ENCODE assay signal across 17 cellular contexts in genomic region chr12:72511906-72512305, GRCh38.
A peak's percentile ranks its signal among the peaks of the same experiment; 100 is the strongest.
DNase-seq lines count a peak whose midpoint lies in the region; TF ChIP-seq lines count a peak whose summit lies in the region.
"Had no signal": no experiment of that assay in that cellular context is flagged by ENCODE, and none has a peak within 500 bp of the region (broad histone marks: within the 10 kb centered on the region; RNA-seq: fewer than 3 reads in every experiment).

No MANE protein-coding gene starts in this region.

- H3K4me3 Mint-ChIP-seq in nephron, result peak overlapping the region in 2 of 3 experiments; percentile 21 to 45
- no peak overlapping the region for H3K4me3 Mint-ChIP-seq in CD4-positive, alpha-beta memory T cell
- H3K4me3 Mint-ChIP-seq: activated CD4-positive, alpha-beta T cell treated with anti-CD3 and anti-CD28 coated beads, Interleukin-2, amount 10 ng/mL, durations not matched to agents 7 days and 5 days; brain; T-helper 2 cell treated with Interferon-gamma antibody and Interleukin-4, amounts not matched to agents 5 μg/mL and 100 μg/mL, for 36 hours had no signal

- no peak for TF ChIP-seq POLR2A in vagina (IDR thresholded peaks at IDR 0.05)

- H3K27me3 Mint-ChIP-seq in nephron (ENCODE audit: low read depth), result no peaks in the 10 kb centered on the region
- no peaks in the 10 kb centered on the region for H3K27me3 Mint-ChIP-seq in CD4-positive, alpha-beta memory T cell
- H3K27me3 Mint-ChIP-seq: activated CD4-positive, alpha-beta T cell treated with anti-CD3 and anti-CD28 coated beads, Interleukin-2, amount 10 ng/mL, durations not matched to agents 7 days and 5 days; brain had no signal

- no peaks in the 10 kb centered on the region for H3K79me2 ChIP-seq in Karpas-422 (ENCODE audit: low read length)

- H3K4me3 ChIP-seq in AG04450 (ENCODE audit: low read depth, low read length), result no peak overlapping the region
- no peak overlapping the region for H3K4me3 ChIP-seq in Karpas-422 (ENCODE audit: low read length)
- no peak overlapping the region for H3K4me3 ChIP-seq in vagina
- H3K4me3 ChIP-seq in CD4-positive, alpha-beta memory T cell (ENCODE audit: low read length in 2 of 2), result no peak overlapping the region
- H3K4me3 ChIP-seq: uterus had no signal

- H2AFZ ChIP-seq in Karpas-422 (ENCODE audit: low read length), result no peak overlapping the region

- H3K27me3 ChIP-seq in AG04450 (ENCODE audit: control insufficient read depth, insufficient read depth, low read length) (no peaks in the 10 kb centered on the region), Karpas-422 (ENCODE audit: low read length) (no peaks in the 10 kb centered on the region), vagina (no peaks in the 10 kb centered on the region)
- no peaks in the 10 kb centered on the region for H3K27me3 ChIP-seq in CD4-positive, alpha-beta memory T cell (ENCODE audit: insufficient read depth, low read length)
- H3K27me3 ChIP-seq: BE2C, uterus had no signal

- peak overlapping the region; percentile 83 to 96 (median 88) for H3K27ac Mint-ChIP-seq in nephron
- H3K27ac Mint-ChIP-seq in CD4-positive, alpha-beta memory T cell, result no peak overlapping the region
- H3K27ac Mint-ChIP-seq: activated CD4-positive, alpha-beta T cell treated with anti-CD3 and anti-CD28 coated beads, Interleukin-2, amount 10 ng/mL, durations not matched to agents 7 days and 5 days; T-helper 2 cell treated with Interferon-gamma antibody and Interleukin-4, amounts not matched to agents 5 μg/mL and 100 μg/mL, for 36 hours had no signal

- intact Hi-C loops in vagina (cut with DNase I), result no loop called here
- intact Hi-C loops in CD4-positive, alpha-beta memory T cell (cut with micrococcal nuclease), result no loop called here

- TF ChIP-seq CTCF in AG04450 (IDR thresholded peaks at IDR 0.05; ENCODE audit: low read depth, low read length), result no peak
- no peak for TF ChIP-seq CTCF in nephron (IDR thresholded peaks at IDR 0.05; ENCODE audit: unreplicated experiment in 3 of 3)
- TF ChIP-seq CTCF in vagina (IDR thresholded peaks at IDR 0.05), result no peak

- H3K4me1 ChIP-seq in Karpas-422 (ENCODE audit: low read length), result no peaks in the 10 kb centered on the region
- no peaks in the 10 kb centered on the region for H3K4me1 ChIP-seq in vagina
- no peaks in the 10 kb centered on the region for H3K4me1 ChIP-seq in CD4-positive, alpha-beta memory T cell (ENCODE audit: insufficient read depth, low read length)
- H3K4me1 ChIP-seq: BE2C, uterus had no signal

- H3K4me1 Mint-ChIP-seq in nephron, result peaks cover 16% of the 10 kb centered on the region
- H3K4me1 Mint-ChIP-seq in CD4-positive, alpha-beta memory T cell, result no peaks in the 10 kb centered on the region
- H3K4me1 Mint-ChIP-seq: activated CD4-positive, alpha-beta T cell treated with anti-CD3 and anti-CD28 coated beads, Interleukin-2, amount 10 ng/mL, durations not matched to agents 7 days and 5 days had no signal

- POLR2A ChIA-PET in AG04450 (lab: Yijun Ruan, JAX), result no interaction called here
- POLR2A ChIA-PET in CD4-positive, alpha-beta memory T cell (lab: Charles Lee; ENCODE audit: partially characterized antibody), result no interaction called here

- H3K36me3 Mint-ChIP-seq in nephron (ENCODE audit: low read depth), result peaks cover 12% of the 10 kb centered on the region
- H3K36me3 Mint-ChIP-seq in CD4-positive, alpha-beta memory T cell, result no peaks in the 10 kb centered on the region
- H3K36me3 Mint-ChIP-seq: brain had no signal

- H3K9me2 ChIP-seq in Karpas-422 (replicated peaks; ENCODE audit: insufficient read depth, low read length), result no peaks in the 10 kb centered on the region

- CTCF ChIA-PET in AG04450 (lab: Charles Lee), result interaction anchor here (1.5 kb wide), 1 partner anchor 13 kb away, joined by 7 read pairs; no protein-coding TSS in a partner anchor
- CTCF ChIA-PET in CD4-positive, alpha-beta memory T cell (lab: Charles Lee; ENCODE audit: partially characterized antibody), result no interaction called here

- H4K20me1 ChIP-seq in Karpas-422 (ENCODE audit: insufficient read depth, low read depth, low read length), result no peaks in the 10 kb centered on the region

- H3K9me3 ChIP-seq in AG04450 (ENCODE audit: control insufficient read depth, insufficient read depth, low read length) (no peaks in the 10 kb centered on the region), Karpas-422 (ENCODE audit: low read length) (no peaks in the 10 kb centered on the region), vagina (no peaks in the 10 kb centered on the region)
- H3K9me3 ChIP-seq in CD4-positive, alpha-beta memory T cell (ENCODE audit: control insufficient read depth in 1 of 2, low read length in 2 of 2), result no peaks in the 10 kb centered on the region
- H3K9me3 ChIP-seq: BE2C, uterus had no signal

- no peaks in the 10 kb centered on the region for H3K9me3 Mint-ChIP-seq in nephron
- H3K9me3 Mint-ChIP-seq in CD4-positive, alpha-beta memory T cell, result peaks cover 0 to 8% (median 0%) of the 10 kb centered on the region in 8 donors
- H3K9me3 Mint-ChIP-seq: activated CD4-positive, alpha-beta T cell treated with anti-CD3 and anti-CD28 coated beads, Interleukin-2, amount 10 ng/mL, durations not matched to agents 7 days and 5 days; brain had no signal

- H3K27ac ChIP-seq in AG04450 (ENCODE audit: low read depth, low read length) (no peak overlapping the region), Karpas-422 (ENCODE audit: low read length) (no peak overlapping the region), vagina (no peak overlapping the region)
- H3K27ac ChIP-seq in CD4-positive, alpha-beta memory T cell (ENCODE audit: low read depth, low read length), result no peak overlapping the region
- H3K27ac ChIP-seq: uterus had no signal

- H3K36me3 ChIP-seq in Karpas-422 (ENCODE audit: insufficient read depth, low read length), result no peaks in the 10 kb centered on the region
- H3K36me3 ChIP-seq in vagina, result no peaks in the 10 kb centered on the region
- no peaks in the 10 kb centered on the region for H3K36me3 ChIP-seq in CD4-positive, alpha-beta memory T cell (ENCODE audit: insufficient read depth, low read length)
- H3K36me3 ChIP-seq: BE2C, uterus had no signal

- DNase-seq in AG04450 (ENCODE audit: low read depth, low spot score) (peak; percentile 56), M059J (ENCODE audit: low read depth) (peak; percentile 62), fibroblast of gingiva (ENCODE audit: low read depth) (peak; percentile 65), Karpas-422 (no peak), 8988T (no peak), vagina (ENCODE audit: extremely low spot score in 2 of 2) (no peak)
- no peak for DNase-seq in CD4-positive, alpha-beta memory T cell
- DNase-seq: activated CD4-positive, alpha-beta T cell treated with anti-CD3 and anti-CD28 coated beads, Interleukin-2, amount 10 ng/mL, durations not matched to agents 7 days and 5 days; BE2C; H7; MV-4-11; NCI-H446 treated with DMSO at 0.1 percent for 48 hours; stimulated activated CD4-positive, alpha-beta T cell treated with anti-CD3 and anti-CD28 coated beads, Interleukin-12 subunit alpha, Interleukin-12 subunit beta, amount 100 ng/mL, for 4 hours; uterus had no signal

- no peak overlapping the region for H3K4me2 ChIP-seq in Karpas-422 (ENCODE audit: low read depth, low read length, poor library complexity, severe bottlenecking)

- H3K9ac ChIP-seq in Karpas-422 (ENCODE audit: low read length), result no peak overlapping the region

Comparison
In these comparisons a context has a peak if more than half of its experiments do, and no peak if none do; other contexts are left out.
1. DNase-seq: peak in AG04450 (single experiment), M059J (single experiment) and fibroblast of gingiva (single experiment); none in Karpas-422 (single experiment), 8988T (single experiment), vagina (0 of 2) and CD4-positive, alpha-beta memory T cell (0 of 5).
2. H3K27ac Mint-ChIP-seq: peak in nephron (3 of 3); none in CD4-positive, alpha-beta memory T cell (0 of 7).
3. H3K4me3 Mint-ChIP-seq: peak in nephron (2 of 3); none in CD4-positive, alpha-beta memory T cell (0 of 8).